25 cellular contexts compared by ENCODE assay signal in the genomic region with DNA sequence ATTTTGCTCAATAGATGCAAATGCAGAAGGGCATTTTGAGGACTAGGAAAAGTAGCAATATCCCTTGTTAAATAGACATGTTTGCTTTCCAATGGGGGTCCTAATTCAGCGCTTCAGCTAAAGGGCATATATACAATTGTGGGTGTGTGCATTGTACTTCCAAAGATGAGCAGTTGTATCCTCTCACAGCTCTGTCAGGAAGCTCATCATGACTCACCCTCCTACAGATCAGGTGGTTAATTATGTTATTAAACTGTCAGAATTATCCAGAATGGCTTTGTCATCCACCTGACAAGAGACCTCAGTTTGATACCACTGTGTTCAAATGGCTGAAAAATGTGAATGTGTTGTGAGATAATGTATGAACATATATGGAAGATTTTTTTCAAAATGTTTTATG.
DNase-seq lines count a peak whose midpoint lies in the region; ATAC-seq, FAIRE-seq and TF ChIP-seq lines count a peak whose summit lies in the region.
"Had no signal": no experiment of that assay in that cellular context is flagged by ENCODE, and none has a peak within 500 bp of the region (broad histone marks: within the 10 kb centered on the region; RNA-seq: fewer than 3 reads in every experiment).

No MANE protein-coding gene starts in this region.

- H3K4me3 Mint-ChIP-seq in MCF 10A (ENCODE audit: unreplicated experiment) = no peak overlapping the region
- no peak overlapping the region for H3K4me3 Mint-ChIP-seq in activated T-cell treated with anti-CD3 and anti-CD28 coated beads, Interleukin-2, amount 50 U/mL, for 72 hours

- H3K9me1 ChIP-seq in keratinocyte (ENCODE audit: control insufficient read depth, extremely low read depth, insufficient read depth, low read length) = no peaks in the 10 kb centered on the region

- H3K36me3 ChIP-seq in breast epithelium (no peaks in the 10 kb centered on the region), keratinocyte (ENCODE audit: control insufficient read depth in 2 of 2, extremely low read depth in 1 of 2, insufficient read depth in 2 of 2, low read length in 2 of 2) (no peaks in the 10 kb centered on the region), psoas muscle (ENCODE audit: insufficient read depth in 1 of 2, low read depth in 1 of 2) (no peaks in the 10 kb centered on the region)
- H3K36me3 ChIP-seq: SJSA1 had no signal

- H3K4me2 ChIP-seq in keratinocyte (ENCODE audit: control insufficient read depth, extremely low read depth, insufficient read depth, low read depth, low read length) = no peak overlapping the region

- TF ChIP-seq CTCF in MCF 10A (IDR thresholded peaks at IDR 0.05; ENCODE audit: unreplicated experiment) = no peak
- TF ChIP-seq CTCF in breast epithelium (IDR thresholded peaks at IDR 0.05) = no peak
- no peak for TF ChIP-seq CTCF in RWPE1 (conservative IDR thresholded peaks at IDR 0.05; ENCODE audit: low read depth)
- TF ChIP-seq CTCF in keratinocyte (optimal IDR thresholded peaks at IDR 0.05 in 1 of 3, IDR thresholded peaks at IDR 0.05 in 1 of 3, conservative IDR thresholded peaks at IDR 0.05 in 1 of 3; ENCODE audit: extremely low read depth in 1 of 3, insufficient read depth in 2 of 3, low read length in 3 of 3) = no peak
- TF ChIP-seq CTCF in psoas muscle (IDR thresholded peaks at IDR 0.05) = no peak

- H3K4me3 ChIP-seq in breast epithelium (no peak overlapping the region), keratinocyte (ENCODE audit: control insufficient read depth in 2 of 3, extremely low read depth in 1 of 3, insufficient read depth in 2 of 3, low read depth in 1 of 3, low read length in 3 of 3) (no peak overlapping the region), psoas muscle (no peak overlapping the region)
- H3K4me3 ChIP-seq: GM23248, K562, SJSA1 had no signal

- dilution Hi-C loops in keratinocyte (cut with MboI; ENCODE audit: extremely low pct_ligation_motif_present, low sequenced_read_pairs) = no loop called here

- H3K79me2 ChIP-seq in keratinocyte (ENCODE audit: control insufficient read depth, insufficient read depth, low read length) = no peaks in the 10 kb centered on the region

- H3K27me3 Mint-ChIP-seq in MCF 10A (ENCODE audit: insufficient read depth, unreplicated experiment) = no peaks in the 10 kb centered on the region
- no peaks in the 10 kb centered on the region for H3K27me3 Mint-ChIP-seq in activated T-cell treated with anti-CD3 and anti-CD28 coated beads, Interleukin-2, amount 50 U/mL, for 72 hours (ENCODE audit: low read depth)

- intact Hi-C loops in MCF 10A (cut with micrococcal nuclease) = no loop called here
- intact Hi-C loops in breast epithelium (cut with DNase I; ENCODE audit: low total_unique reads) = no loop called here
- intact Hi-C loops in psoas muscle (cut with DNase I) = no loop called here

- H3K27me3 ChIP-seq in breast epithelium (no peaks in the 10 kb centered on the region), keratinocyte (ENCODE audit: control insufficient read depth, extremely low read depth, insufficient read depth, low read length) (no peaks in the 10 kb centered on the region), psoas muscle (ENCODE audit: insufficient read depth in 3 of 3, low read length in 2 of 3) (peaks cover 0 to 4% (median 0%) of the 10 kb centered on the region in 3 donors)
- H3K27me3 ChIP-seq: SJSA1 had no signal

- H2AFZ ChIP-seq in keratinocyte (ENCODE audit: control insufficient read depth, low read length) = no peak overlapping the region
- H2AFZ ChIP-seq: GM23248 had no signal

- no peak for ATAC-seq in psoas muscle
- no peak for ATAC-seq in activated T-cell treated with anti-CD3 and anti-CD28 coated beads, Interleukin-2, amount 50 U/mL, for 72 hours (replicated peaks in 1 of 2)
- ATAC-seq: K562, PC-3 had no signal

- CTCF ChIA-PET in MCF 10A (lab: Yijun Ruan, JAX) = interaction anchor here (0.8 to 1.3 kb wide), 2 partner anchors 10 to 16 kb away, joined by 3 to 8 read pairs; no protein-coding TSS in a partner anchor
- CTCF ChIA-PET in RWPE1 (lab: Yijun Ruan, JAX) = interaction anchor here (0.7 kb wide), 1 partner anchor 37 kb away, joined by 3 read pairs; no protein-coding TSS in a partner anchor

- peak; percentile 9 for DNase-seq in MCF 10A (ENCODE audit: unreplicated experiment)
- DNase-seq in breast epithelium (ENCODE audit: low spot score in 2 of 2) = no peak
- DNase-seq in RWPE1 (ENCODE audit: low spot score) = peak; percentile 5
- DNase-seq in keratinocyte (ENCODE audit: low read depth, low spot score) = no peak
- DNase-seq in psoas muscle = no peak
- DNase-seq in activated T-cell treated with anti-CD3 and anti-CD28 coated beads, Interleukin-2, amount 50 U/mL, for 72 hours = no peak
- DNase-seq in middle frontal gyrus (ENCODE audit: extremely low spot score, low spot score) = no peak
- DNase-seq: DMS153; GM23248; H7; Kasumi-1; MV-4-11; NCI-H1105; NCI-H1436 treated with DMSO at 0.1 percent for 48 hours; NCI-H2029 treated with DMSO at 0.1 percent for 48 hours; NCI-H2227 treated with DMSO at 0.1 percent for 48 hours; NCI-H510A treated with DMSO at 0.1 percent for 48 hours; NCI-H82; NK-92 treated with Interleukin-12 subunit alpha and Interleukin-12 subunit beta, amount 100 ng/mL, for 24 hours; PC-3; Right ventricle myocardium superior had no signal

- no peaks in the 10 kb centered on the region for H3K4me1 Mint-ChIP-seq in MCF 10A (ENCODE audit: insufficient read depth, unreplicated experiment)
- H3K4me1 Mint-ChIP-seq in activated T-cell treated with anti-CD3 and anti-CD28 coated beads, Interleukin-2, amount 50 U/mL, for 72 hours (ENCODE audit: low read depth) = no peaks in the 10 kb centered on the region

- no peaks in the 10 kb centered on the region for H3K36me3 Mint-ChIP-seq in MCF 10A (ENCODE audit: insufficient read depth, unreplicated experiment)
- H3K36me3 Mint-ChIP-seq in activated T-cell treated with anti-CD3 and anti-CD28 coated beads, Interleukin-2, amount 50 U/mL, for 72 hours (ENCODE audit: insufficient read depth in 2 of 2) = no peaks in the 10 kb centered on the region

- H3K27ac ChIP-seq in breast epithelium (no peak overlapping the region), RWPE1 (no peak overlapping the region), keratinocyte (ENCODE audit: control insufficient read depth, insufficient read depth, low read length) (no peak overlapping the region), psoas muscle (no peak overlapping the region)
- H3K27ac ChIP-seq: GM23248, SJSA1 had no signal

- POLR2A ChIA-PET in MCF 10A (lab: Yijun Ruan, JAX) (interaction anchor here (0.6 kb wide), 1 partner anchor 9 kb away, joined by 4 read pairs; no protein-coding TSS in a partner anchor), RWPE1 (lab: Yijun Ruan, JAX; ENCODE audit: low non-redundant PET) (no interaction called here)

- H3K4me1 ChIP-seq in breast epithelium (no peaks in the 10 kb centered on the region), keratinocyte (ENCODE audit: control insufficient read depth, extremely low read depth, insufficient read depth, low read length) (peaks cover 5% of the 10 kb centered on the region), psoas muscle (no peaks in the 10 kb centered on the region)
- H3K4me1 ChIP-seq: SJSA1 had no signal

- 90 to 97% (median 95%) methylated on average over 1 of the region's 1 CpG for WGBS in psoas muscle, 3 donors

- H3K9me3 ChIP-seq in breast epithelium (no peaks in the 10 kb centered on the region), keratinocyte (ENCODE audit: control insufficient read depth, low read depth, low read length) (no peaks in the 10 kb centered on the region), psoas muscle (no peaks in the 10 kb centered on the region)
- H3K9me3 ChIP-seq: SJSA1 had no signal

- no TSS peak for BruUV-seq in MCF 10A (replicated peaks; lab: Mats Ljungman, UMichigan)

- TF ChIP-seq POLR2A in breast epithelium (IDR thresholded peaks at IDR 0.05) = no peak

- H4K20me1 ChIP-seq in keratinocyte (ENCODE audit: control insufficient read depth, extremely low read depth, insufficient read depth, low read length) = no peaks in the 10 kb centered on the region

- no peak overlapping the region for H3K9ac ChIP-seq in keratinocyte (ENCODE audit: control insufficient read depth, extremely low read depth, insufficient read depth, low read length)
- H3K9ac ChIP-seq: GM23248 had no signal

- H3K9me3 Mint-ChIP-seq in MCF 10A (ENCODE audit: unreplicated experiment) = no peaks in the 10 kb centered on the region
- peaks cover 0 to 4% of the 10 kb centered on the region in 2 donors for H3K9me3 Mint-ChIP-seq in activated T-cell treated with anti-CD3 and anti-CD28 coated beads, Interleukin-2, amount 50 U/mL, for 72 hours

- no peak overlapping the region for H3K27ac Mint-ChIP-seq in MCF 10A (ENCODE audit: low read depth, unreplicated experiment)
- H3K27ac Mint-ChIP-seq in activated T-cell treated with anti-CD3 and anti-CD28 coated beads, Interleukin-2, amount 50 U/mL, for 72 hours = no peak overlapping the region

- peak; percentile 78 for FAIRE-seq in keratinocyte (lab: Jason Lieb, UNC)
- FAIRE-seq: GM18507, HTR-8/SVneo, K562 had no signal

Comparison
In these comparisons a context has a peak if more than half of its experiments do, and no peak if none do; other contexts are left out.
1. DNase-seq: peak in MCF 10A (single experiment) and RWPE1 (single experiment); none in breast epithelium (0 of 2), keratinocyte (single experiment), psoas muscle (0 of 2), activated T-cell treated with anti-CD3 and anti-CD28 coated beads, Interleukin-2, amount 50 U/mL, for 72 hours (0 of 2) and middle frontal gyrus (single experiment).